20 cellular contexts compared by ENCODE assay signal in genomic region chr19:39864118-39864517, GRCh38.
"Had no signal": no experiment of that assay in that cellular context is flagged by ENCODE, and none has a peak within 500 bp of the region (broad histone marks: within the 10 kb centered on the region; RNA-seq: fewer than 3 reads in every experiment).

No MANE protein-coding gene starts in this region.

- DNase-seq: dorsolateral prefrontal cortex; effector CD4-positive, alpha-beta T cell; foreskin melanocyte; glutamatergic neuron; hypothalamus; immature natural killer cell; left ventricle myocardium superior; natural killer cell; occipital lobe; pancreas; right lobe of liver; small intestine; stimulated activated CD4-positive, alpha-beta T cell treated with anti-CD3 and anti-CD28 coated beads, Interleukin-15, amount 100 ng/mL, for 24 hours; stimulated activated CD4-positive, alpha-beta T cell treated with anti-CD3 and anti-CD28 coated beads, Interleukin-2, amount 100 ng/mL, for 48 hours; stimulated activated naive B cell treated with anti-CD40 and anti-IgM and Interleukin-4, amounts not matched to agents 10 μg/mL and 1 μg/mL and 100 μg/mL, for 72 hours; upper lobe of left lung had no signal

- H3K4me1 ChIP-seq: pancreas, right lobe of liver, tibial nerve, upper lobe of left lung had no signal

- H3K36me3 ChIP-seq: pancreas, right lobe of liver, thoracic aorta, tibial nerve, upper lobe of left lung had no signal

- H3K9me3 ChIP-seq: pancreas, right lobe of liver, thoracic aorta, tibial nerve, upper lobe of left lung had no signal

- H3K4me3 ChIP-seq: dorsolateral prefrontal cortex, lung, pancreas, right lobe of liver, thoracic aorta, tibial nerve, upper lobe of left lung had no signal

- H3K27ac ChIP-seq: dorsolateral prefrontal cortex, epithelial cell of prostate, pancreas, right lobe of liver, thoracic aorta, tibial nerve, upper lobe of left lung had no signal
